9 cellular contexts compared by ENCODE assay signal in genomic region chr2:54658548-54659207, GRCh38.
A peak's percentile ranks its signal among the peaks of the same experiment; 100 is the strongest.
DNase-seq lines count a peak whose midpoint lies in the region; ATAC-seq and TF ChIP-seq lines count a peak whose summit lies in the region.
"Had no signal": no experiment of that assay in that cellular context is flagged by ENCODE, and none has a peak within 500 bp of the region (broad histone marks: within the 10 kb centered on the region; RNA-seq: fewer than 3 reads in every experiment).

No MANE protein-coding gene starts in this region.

- no peak for TF ChIP-seq CTCF in CD4-positive, alpha-beta T cell (IDR thresholded peaks at IDR 0.05)
- no peak for TF ChIP-seq CTCF in chondrocyte (IDR thresholded peaks at IDR 0.05)
- TF ChIP-seq CTCF in nephron progenitor cell (IDR thresholded peaks at IDR 0.05): no peak
- no peak for TF ChIP-seq CTCF in WTC11 (IDR thresholded peaks at IDR 0.05)

- no peak overlapping the region for H3K4me3 Mint-ChIP-seq in CD4-positive, alpha-beta T cell
- H3K4me3 Mint-ChIP-seq in chondrocyte (ENCODE audit: unreplicated experiment): no peak overlapping the region
- no peak overlapping the region for H3K4me3 Mint-ChIP-seq in nephron progenitor cell
- H3K4me3 Mint-ChIP-seq in WTC11: no peak overlapping the region

- no peak for DNase-seq in CD4-positive, alpha-beta T cell
- DNase-seq in chondrocyte (ENCODE audit: low spot score): no peak
- no peak for DNase-seq in nephron progenitor cell
- no peak for DNase-seq in NCI-H2029 (lab: John Stamatoyannopoulos, UW)
- DNase-seq in DMS 273 (lab: John Stamatoyannopoulos, UW; ENCODE audit: unreplicated experiment): no peak
- DNase-seq in WTC11 (ENCODE audit: low spot score): no peak
- DNase-seq: NCI-H524 had no signal

- H3K27me3 Mint-ChIP-seq in CD4-positive, alpha-beta T cell: no peaks in the 10 kb centered on the region
- H3K27me3 Mint-ChIP-seq in chondrocyte (ENCODE audit: low read depth): no peaks in the 10 kb centered on the region
- no peaks in the 10 kb centered on the region for H3K27me3 Mint-ChIP-seq in nephron progenitor cell (ENCODE audit: low read depth, poor library complexity)
- H3K27me3 Mint-ChIP-seq in WTC11 (ENCODE audit: low read depth): no peaks in the 10 kb centered on the region

- POLR2A ChIA-PET in CD4-positive, alpha-beta T cell (lab: Charles Lee): interaction anchor here (1.1 kb wide), 1 partner anchor 100 kb away, joined by 4 read pairs; no protein-coding TSS in a partner anchor
- POLR2A ChIA-PET in WTC11 (lab: Charles Lee): no interaction called here

- no peaks in the 10 kb centered on the region for H3K27me3 ChIP-seq in CD4-positive, alpha-beta T cell (ENCODE audit: control insufficient read depth, insufficient read depth, low read length)

- H3K27ac Mint-ChIP-seq in CD4-positive, alpha-beta T cell: peak overlapping the region; percentile 61
- H3K27ac Mint-ChIP-seq in chondrocyte (ENCODE audit: unreplicated experiment) (peak overlapping the region; percentile 84), nephron progenitor cell (peak overlapping the region; percentile 98), WTC11 (no peak overlapping the region)

- CTCF ChIA-PET in CD4-positive, alpha-beta T cell (lab: Charles Lee): interaction anchor here (0.6 to 1.5 kb wide), 3 partner anchors 19 to 320 kb away, joined by 3 to 4 read pairs (median 3); no protein-coding TSS in a partner anchor
- CTCF ChIA-PET in WTC11 (lab: Charles Lee): interaction anchor here (0.5 to 2.1 kb wide), 4 partner anchors 19 to 526 kb away, joined by 3 to 6 read pairs (median 4); no protein-coding TSS in a partner anchor

- H3K27ac ChIP-seq in CD4-positive, alpha-beta T cell (ENCODE audit: low read depth, low read length): no peak overlapping the region

- H3K36me3 Mint-ChIP-seq in CD4-positive, alpha-beta T cell (ENCODE audit: low read depth): peaks cover 98% of the 10 kb centered on the region
- H3K36me3 Mint-ChIP-seq in chondrocyte (ENCODE audit: low read depth): peaks cover 55% of the 10 kb centered on the region
- H3K36me3 Mint-ChIP-seq in nephron progenitor cell (ENCODE audit: low read depth): peaks cover 62% of the 10 kb centered on the region
- H3K36me3 Mint-ChIP-seq in WTC11: peaks cover 94% of the 10 kb centered on the region

- no peaks in the 10 kb centered on the region for H3K4me1 Mint-ChIP-seq in CD4-positive, alpha-beta T cell (ENCODE audit: low read depth)
- H3K4me1 Mint-ChIP-seq in chondrocyte (ENCODE audit: low read depth) (peaks cover 15% of the 10 kb centered on the region), nephron progenitor cell (peaks cover 15% of the 10 kb centered on the region), WTC11 (no peaks in the 10 kb centered on the region)

- no peaks in the 10 kb centered on the region for H3K9me3 Mint-ChIP-seq in CD4-positive, alpha-beta T cell
- H3K9me3 Mint-ChIP-seq in chondrocyte (ENCODE audit: low read depth): no peaks in the 10 kb centered on the region
- no peaks in the 10 kb centered on the region for H3K9me3 Mint-ChIP-seq in nephron progenitor cell
- no peaks in the 10 kb centered on the region for H3K9me3 Mint-ChIP-seq in WTC11

- no peaks in the 10 kb centered on the region for H3K9me3 ChIP-seq in CD4-positive, alpha-beta T cell (ENCODE audit: control insufficient read depth, low read length)

- intact Hi-C loops in CD4-positive, alpha-beta T cell (cut with DNase I, micrococcal nuclease): loop anchor here in 1 of 2 experiments (5.0 kb wide), 1 partner anchor 179 kb away; no protein-coding TSS in a partner anchor

- ATAC-seq in CD4-positive, alpha-beta T cell (ENCODE audit: poor library complexity): no peak
- ATAC-seq in HG03558 (IDR thresholded peaks at IDR 0.05; ENCODE audit: extremely low read depth, unreplicated experiment): peak; percentile 50
- no peak for ATAC-seq in GM21737 (IDR thresholded peaks at IDR 0.05; ENCODE audit: unreplicated experiment)
- ATAC-seq in WTC11: no peak

TF ChIP-seq in WTC11, 78 proteins besides CTCF, POLR2A, EP300 and RAD21:
- no peak for TF ChIP-seq CREM (CRISPR knock-in tag; IDR thresholded peaks at IDR 0.05)
- no peak for TF ChIP-seq ETV6 (CRISPR knock-in tag; IDR thresholded peaks at IDR 0.05)
- no peak for TF ChIP-seq PREB (CRISPR knock-in tag; IDR thresholded peaks at IDR 0.05; ENCODE audit: borderline replicate concordance)
- no peak for TF ChIP-seq SOX15 (CRISPR knock-in tag; IDR thresholded peaks at IDR 0.05)
- no peak for TF ChIP-seq JUN (CRISPR knock-in tag; IDR thresholded peaks at IDR 0.05)
- TF ChIP-seq E2F4 (CRISPR knock-in tag; IDR thresholded peaks at IDR 0.05; ENCODE audit: borderline replicate concordance, low read depth): no peak
- no peak for TF ChIP-seq ZBTB21 (CRISPR knock-in tag; IDR thresholded peaks at IDR 0.05; ENCODE audit: borderline replicate concordance)
- TF ChIP-seq ZNF671 (CRISPR knock-in tag; IDR thresholded peaks at IDR 0.05): no peak
- no peak for TF ChIP-seq ZSCAN18 (CRISPR knock-in tag; IDR thresholded peaks at IDR 0.05)
- TF ChIP-seq TEAD1 (CRISPR knock-in tag; IDR thresholded peaks at IDR 0.05): no peak
- no peak for TF ChIP-seq ZNF317 (CRISPR knock-in tag; IDR thresholded peaks at IDR 0.05; ENCODE audit: borderline replicate concordance, low read depth)
